ENCODE assay signal across 33 cellular contexts in genomic region chr15:94655249-94655648, GRCh38.
"Had no signal": no experiment of that assay in that cellular context is flagged by ENCODE, and none has a peak within 500 bp of the region (broad histone marks: within the 10 kb centered on the region; RNA-seq: fewer than 3 reads in every experiment).

No MANE protein-coding gene starts in this region.

- H3K36me3 ChIP-seq: adrenal gland, brain microvascular endothelial cell, breast epithelium had no signal

- ATAC-seq: activated CD8-positive, alpha-beta T cell treated with anti-CD3 and anti-CD28 coated beads for 36 hours; activated naive CD4-positive, alpha-beta T cell treated with anti-CD3 and anti-CD28 coated beads, Interleukin-2, amount 50 U/mL, for 72 hours; activated T-cell treated with anti-CD3 and anti-CD28 coated beads, Interleukin-2, amount 50 U/mL, for 4 hours; activated T-cell treated with anti-CD3 and anti-CD28 coated beads, Interleukin-2, amount 50 U/mL, for 72 hours; activated T-helper 17 cell treated with anti-CD3 and anti-CD28 coated beads, Interleukin-2, amount 50 U/mL, for 72 hours; body of pancreas had no signal

- H3K27me3 ChIP-seq: adrenal gland, brain microvascular endothelial cell, breast epithelium had no signal

- H3K27ac ChIP-seq: adrenal gland, body of pancreas, brain microvascular endothelial cell, breast epithelium, VCaP had no signal

- H3K36me3 Mint-ChIP-seq: activated CD4-positive, alpha-beta memory T cell treated with anti-CD3 and anti-CD28 coated beads for 36 hours; activated naive CD4-positive, alpha-beta T cell treated with anti-CD3 and anti-CD28 coated beads, Interleukin-2, amount 50 U/mL, for 72 hours; activated naive CD8-positive, alpha-beta T cell treated with anti-CD3 and anti-CD28 coated beads for 36 hours had no signal

- H3K4me3 Mint-ChIP-seq: activated B cell treated with CpG ODN at 0.5 μM for 24 hours; activated CD4-positive, alpha-beta memory T cell treated with anti-CD3 and anti-CD28 coated beads for 36 hours; activated CD4-positive, alpha-beta T cell treated with anti-CD3 and anti-CD28 coated beads, Interleukin-2, amount 10 ng/mL, durations not matched to agents 7 days and 5 days; activated CD8-positive, alpha-beta T cell treated with anti-CD3 and anti-CD28 coated beads for 36 hours; activated naive CD4-positive, alpha-beta T cell treated with anti-CD3 and anti-CD28 coated beads for 36 hours; activated naive CD8-positive, alpha-beta T cell treated with anti-CD3 and anti-CD28 coated beads for 36 hours; activated T-cell treated with anti-CD3 and anti-CD28 coated beads, Interleukin-2, amount 50 U/mL, for 4 hours; activated T-cell treated with anti-CD3 and anti-CD28 coated beads, Interleukin-2, amount 50 U/mL, for 72 hours; activated T-helper 1 cell treated with anti-CD3 and anti-CD28 coated beads, Interleukin-12 subunit alpha, Interleukin-12 subunit beta, Interleukin-2, Interleukin-4 antibody, amounts not matched to agents 30 ng/mL and 10 ng/mL and 1 ng/mL, durations not matched to agents 14 hours and 24 hours and 36 hours; activated T-helper 17 cell treated with anti-CD3 and anti-CD28 coated beads, Interleukin-2, amount 50 U/mL, for 72 hours; T-helper 1 cell treated with Interleukin-12 subunit alpha and Interleukin-12 subunit beta and Interleukin-4 antibody, amounts not matched to agents 30 μg/mL and 1 μg/mL, for 36 hours; T-helper 2 cell treated with Interferon-gamma antibody and Interleukin-4, amounts not matched to agents 5 μg/mL and 100 μg/mL, for 36 hours had no signal

- DNase-seq: activated B cell treated with CpG ODN at 0.5 μM for 24 hours; activated CD4-positive, alpha-beta memory T cell treated with anti-CD3 and anti-CD28 coated beads for 36 hours; activated CD4-positive, alpha-beta T cell treated with anti-CD3 and anti-CD28 coated beads for 4 hours; activated CD4-positive, alpha-beta T cell treated with anti-CD3 and anti-CD28 coated beads, Interleukin-2, amount 10 ng/mL, durations not matched to agents 7 days and 5 days; activated CD4-positive, CD25-positive, alpha-beta regulatory T cell treated with anti-CD3 and anti-CD28 coated beads, Interleukin-2, amount 50 U/mL, for 72 hours; activated CD8-positive, alpha-beta memory T cell treated with anti-CD3 and anti-CD28 coated beads, Interleukin-2, amount 50 U/mL, for 4 hours; activated CD8-positive, alpha-beta T cell treated with anti-CD3 and anti-CD28 coated beads for 36 hours; activated effector memory CD4-positive, alpha-beta T cell treated with anti-CD3 and anti-CD28 coated beads, Interleukin-2, amount 50 U/mL, for 16 hours; activated gamma-delta T cell treated with Interleukin-2 at 50 U/mL for 16 hours; activated naive CD4-positive, alpha-beta T cell; activated naive CD4-positive, alpha-beta T cell treated with anti-CD3 and anti-CD28 coated beads for 36 hours; activated naive CD4-positive, alpha-beta T cell treated with anti-CD3 and anti-CD28 coated beads, Interleukin-2, amount 50 U/mL, for 16 hours; activated naive CD8-positive, alpha-beta T cell treated with anti-CD3 and anti-CD28 coated beads for 36 hours; activated T-cell treated with anti-CD3 and anti-CD28 coated beads for 4 hours; activated T-cell treated with anti-CD3 and anti-CD28 coated beads, Interleukin-2, amount 50 U/mL, for 1 hour; activated T-cell treated with anti-CD3 and anti-CD28 coated beads, Interleukin-2, amount 50 U/mL, for 4 hours; activated T-cell treated with anti-CD3 and anti-CD28 coated beads, Interleukin-2, amount 50 U/mL, for 72 hours; adrenal gland; amniotic stem cell; aorta; body of pancreas; brain microvascular endothelial cell; central memory CD4-positive, alpha-beta T cell; T-helper 1 cell; T-helper 2 cell; T-helper 9 cell had no signal

- H3K9me3 ChIP-seq: adrenal gland, body of pancreas, breast epithelium had no signal

- H3K9me3 Mint-ChIP-seq: activated B cell treated with CpG ODN at 0.5 μM for 24 hours; activated CD4-positive, alpha-beta memory T cell treated with anti-CD3 and anti-CD28 coated beads for 36 hours; activated CD4-positive, alpha-beta T cell treated with anti-CD3 and anti-CD28 coated beads, Interleukin-2, amount 10 ng/mL, durations not matched to agents 7 days and 5 days; activated CD8-positive, alpha-beta T cell treated with anti-CD3 and anti-CD28 coated beads for 36 hours; activated naive CD4-positive, alpha-beta T cell treated with anti-CD3 and anti-CD28 coated beads for 36 hours; activated naive CD4-positive, alpha-beta T cell treated with anti-CD3 and anti-CD28 coated beads, Interleukin-2, amount 50 U/mL, for 72 hours; activated naive CD8-positive, alpha-beta T cell treated with anti-CD3 and anti-CD28 coated beads for 36 hours; activated T-cell treated with anti-CD3 and anti-CD28 coated beads, Interleukin-2, amount 50 U/mL, for 4 hours; activated T-cell treated with anti-CD3 and anti-CD28 coated beads, Interleukin-2, amount 50 U/mL, for 72 hours; activated T-helper 1 cell treated with anti-CD3 and anti-CD28 coated beads, Interleukin-12 subunit alpha, Interleukin-12 subunit beta, Interleukin-2, Interleukin-4 antibody, amounts not matched to agents 30 ng/mL and 10 ng/mL and 1 ng/mL, durations not matched to agents 14 hours and 24 hours and 36 hours; activated T-helper 17 cell treated with anti-CD3 and anti-CD28 coated beads, Interleukin-2, amount 50 U/mL, for 72 hours; T-helper 1 cell treated with Interleukin-12 subunit alpha and Interleukin-12 subunit beta and Interleukin-4 antibody, amounts not matched to agents 30 μg/mL and 1 μg/mL, for 36 hours; T-helper 2 cell treated with Interferon-gamma antibody and Interleukin-4, amounts not matched to agents 5 μg/mL and 100 μg/mL, for 36 hours had no signal

- H3K27me3 Mint-ChIP-seq: activated B cell treated with CpG ODN at 0.5 μM for 24 hours had no signal

- H3K4me3 ChIP-seq: adrenal gland, body of pancreas, breast epithelium had no signal

- H3K4me1 Mint-ChIP-seq: activated B cell treated with CpG ODN at 0.5 μM for 24 hours; activated CD4-positive, alpha-beta T cell treated with anti-CD3 and anti-CD28 coated beads, Interleukin-2, amount 10 ng/mL, durations not matched to agents 7 days and 5 days; activated naive CD8-positive, alpha-beta T cell treated with anti-CD3 and anti-CD28 coated beads for 36 hours; activated T-helper 17 cell treated with anti-CD3 and anti-CD28 coated beads, Interleukin-2, amount 50 U/mL, for 72 hours had no signal

- H3K4me1 ChIP-seq: adrenal gland, body of pancreas, breast epithelium had no signal

- H3K27ac Mint-ChIP-seq: activated B cell treated with CpG ODN at 0.5 μM for 24 hours; activated CD4-positive, alpha-beta memory T cell treated with anti-CD3 and anti-CD28 coated beads for 36 hours; activated CD4-positive, alpha-beta T cell treated with anti-CD3 and anti-CD28 coated beads, Interleukin-2, amount 10 ng/mL, durations not matched to agents 7 days and 5 days; activated CD8-positive, alpha-beta T cell treated with anti-CD3 and anti-CD28 coated beads for 36 hours; activated naive CD4-positive, alpha-beta T cell treated with anti-CD3 and anti-CD28 coated beads for 36 hours; activated naive CD4-positive, alpha-beta T cell treated with anti-CD3 and anti-CD28 coated beads, Interleukin-2, amount 50 U/mL, for 72 hours; activated naive CD8-positive, alpha-beta T cell treated with anti-CD3 and anti-CD28 coated beads for 36 hours; activated T-cell treated with anti-CD3 and anti-CD28 coated beads, Interleukin-2, amount 50 U/mL, for 72 hours; activated T-helper 1 cell treated with anti-CD3 and anti-CD28 coated beads, Interleukin-12 subunit alpha, Interleukin-12 subunit beta, Interleukin-2, Interleukin-4 antibody, amounts not matched to agents 30 ng/mL and 10 ng/mL and 1 ng/mL, durations not matched to agents 14 hours and 24 hours and 36 hours; activated T-helper 17 cell treated with anti-CD3 and anti-CD28 coated beads, Interleukin-2, amount 50 U/mL, for 72 hours; T-helper 1 cell treated with Interleukin-12 subunit alpha and Interleukin-12 subunit beta and Interleukin-4 antibody, amounts not matched to agents 30 μg/mL and 1 μg/mL, for 36 hours; T-helper 2 cell treated with Interferon-gamma antibody and Interleukin-4, amounts not matched to agents 5 μg/mL and 100 μg/mL, for 36 hours had no signal
